ENCODE assay signal across 9 cellular contexts in genomic region chr13:46051958-46052313, GRCh38. TPM values are rescaled to one million over a fixed set of nuclear protein-coding genes. Genes with fewer than 3 reads are reported as not detected.
DNase-seq lines count a peak whose midpoint lies in the region; ATAC-seq and TF ChIP-seq lines count a peak whose summit lies in the region.
"Had no signal": no experiment of that assay in that cellular context is flagged by ENCODE, and none has a peak within 500 bp of the region (broad histone marks: within the 10 kb centered on the region; RNA-seq: fewer than 3 reads in every experiment).

No MANE protein-coding gene starts in this region.

- H3K4me1 ChIP-seq in heart left ventricle = peaks cover 0 to 34% (median 26%) of the 10 kb centered on the region in 12 donors
- peaks cover 10% of the 10 kb centered on the region for H3K4me1 ChIP-seq in skeletal muscle satellite cell (ENCODE audit: control insufficient read depth, insufficient read depth, low read length)

- H3K36me3 ChIP-seq in WERI-Rb-1 (peaks cover 3% of the 10 kb centered on the region; the same call in 1 of the 2 replicates), heart left ventricle (no peaks in the 10 kb centered on the region), skeletal muscle satellite cell (ENCODE audit: insufficient read depth, low read length) (no peaks in the 10 kb centered on the region)

- H3K9me3 ChIP-seq in WERI-Rb-1 (ENCODE audit: severe bottlenecking) (no peaks in the 10 kb centered on the region), heart left ventricle (no peaks in the 10 kb centered on the region), skeletal muscle satellite cell (replicated peaks; ENCODE audit: low read length) (no peaks in the 10 kb centered on the region)

- DNase-seq in activated naive CD4-positive, alpha-beta T cell treated with Interleukin-2 at 50 U/mL for 16 hours = no peak
- no peak for DNase-seq in WERI-Rb-1
- no peak for DNase-seq in heart left ventricle
- no peak for DNase-seq in SW 1271 (lab: John Stamatoyannopoulos, UW)

- peak overlapping the region; percentile 92 for H3K9ac ChIP-seq in skeletal muscle satellite cell (ENCODE audit: low read depth, low read length)

- no peak for TF ChIP-seq CTCF in WERI-Rb-1 (IDR thresholded peaks at IDR 0.05; ENCODE audit: low read depth, low read length)
- no peak for TF ChIP-seq CTCF in heart left ventricle (IDR thresholded peaks at IDR 0.05)

- H3K27ac ChIP-seq in WERI-Rb-1 (peak overlapping the region; percentile 89), heart left ventricle (peak overlapping the region; percentile 56 to 96 (median 92))

- H3K4me1 Mint-ChIP-seq in activated naive CD4-positive, alpha-beta T cell treated with anti-CD3 and anti-CD28 coated beads, Interleukin-2, amount 50 U/mL, for 24 hours = peaks cover 43% of the 10 kb centered on the region

- intact Hi-C loops in heart left ventricle (cut with DNase I) = loop anchor here in 1 of 10 donors (5.0 kb wide), 1 partner anchor 70 kb away; no protein-coding TSS in a partner anchor

- H3K9me3 Mint-ChIP-seq in activated naive CD4-positive, alpha-beta T cell treated with anti-CD3 and anti-CD28 coated beads, Interleukin-2, amount 50 U/mL, for 24 hours = no peaks in the 10 kb centered on the region

- H3K36me3 Mint-ChIP-seq in activated naive CD4-positive, alpha-beta T cell treated with anti-CD3 and anti-CD28 coated beads, Interleukin-2, amount 50 U/mL, for 24 hours = peaks cover 5% of the 10 kb centered on the region

- peak overlapping the region; percentile 90 for H3K27ac Mint-ChIP-seq in activated naive CD4-positive, alpha-beta T cell treated with anti-CD3 and anti-CD28 coated beads, Interleukin-2, amount 50 U/mL, for 24 hours

- no peak for TF ChIP-seq POLR2A in heart left ventricle (IDR thresholded peaks at IDR 0.05)

- ATAC-seq in heart left ventricle (peak in 3 of 4 donors; percentile 4 to 11 (median 8)), HG02798 (IDR thresholded peaks at IDR 0.05; ENCODE audit: poor library complexity, unreplicated experiment) (no peak), GM19467 (IDR thresholded peaks at IDR 0.05; ENCODE audit: unreplicated experiment) (no peak)

- 1 to 2% (median 1%) methylated on average over 7 of the region's 7 CpGs for WGBS in heart left ventricle, 4 donors

- H3K4me3 ChIP-seq in WERI-Rb-1 (ENCODE audit: low read depth, low read length) (peak overlapping the region; percentile 86), heart left ventricle (peak overlapping the region; percentile 71 to 98 (median 86)), skeletal muscle satellite cell (ENCODE audit: low read length) (peak overlapping the region; percentile 90)

- peak overlapping the region; percentile 95 for H3K4me3 Mint-ChIP-seq in activated naive CD4-positive, alpha-beta T cell treated with anti-CD3 and anti-CD28 coated beads, Interleukin-2, amount 50 U/mL, for 24 hours

- H3K27me3 Mint-ChIP-seq in activated naive CD4-positive, alpha-beta T cell treated with anti-CD3 and anti-CD28 coated beads, Interleukin-2, amount 50 U/mL, for 24 hours = peaks cover 6% of the 10 kb centered on the region

- H3K27me3 ChIP-seq in WERI-Rb-1 (ENCODE audit: insufficient read depth, low read depth, severe bottlenecking) (no peaks in the 10 kb centered on the region), heart left ventricle (no peaks in the 10 kb centered on the region), skeletal muscle satellite cell (ENCODE audit: control insufficient read depth, insufficient read depth, low read length) (no peaks in the 10 kb centered on the region)

- H3K4me2 ChIP-seq in skeletal muscle satellite cell (ENCODE audit: low read length) = peak overlapping the region; percentile 80

RNA-seq across cellular contexts. Expression of gene ZC3H13, which starts 0.6 kb away (rescaled TPM):
- 10 to 100 TPM; 19.4 to 53.3 (median 38.8) TPM for total RNA-seq in heart left ventricle
- 10 to 100 TPM; 14.6 to 18.4 TPM for polyA plus RNA-seq in heart left ventricle
- 12.0 and 15.2 TPM in 2 replicates for total RNA-seq in skeletal muscle satellite cell (2012; rRNA removed)

RNA-seq across cellular contexts. Expression of gene CPB2, which starts 52.9 kb away (rescaled TPM):
- not detected for total RNA-seq in heart left ventricle
- polyA plus RNA-seq in heart left ventricle = not detected
- total RNA-seq in skeletal muscle satellite cell (2012; rRNA removed) = not detected in 2 replicates
- total RNA-seq: left cardiac atrium had no signal

Comparison
In these comparisons a context has a peak if more than half of its experiments do, and no peak if none do; other contexts are left out.
1. ATAC-seq: peak in heart left ventricle (3 of 4); none in HG02798 (single experiment) and GM19467 (single experiment).
2. Peak in every context shown above with its lines, with median percentiles within 50 percentile points of each other: H3K4me3 ChIP-seq.